ENCODE assay signal across 9 cellular contexts in the genomic region with DNA sequence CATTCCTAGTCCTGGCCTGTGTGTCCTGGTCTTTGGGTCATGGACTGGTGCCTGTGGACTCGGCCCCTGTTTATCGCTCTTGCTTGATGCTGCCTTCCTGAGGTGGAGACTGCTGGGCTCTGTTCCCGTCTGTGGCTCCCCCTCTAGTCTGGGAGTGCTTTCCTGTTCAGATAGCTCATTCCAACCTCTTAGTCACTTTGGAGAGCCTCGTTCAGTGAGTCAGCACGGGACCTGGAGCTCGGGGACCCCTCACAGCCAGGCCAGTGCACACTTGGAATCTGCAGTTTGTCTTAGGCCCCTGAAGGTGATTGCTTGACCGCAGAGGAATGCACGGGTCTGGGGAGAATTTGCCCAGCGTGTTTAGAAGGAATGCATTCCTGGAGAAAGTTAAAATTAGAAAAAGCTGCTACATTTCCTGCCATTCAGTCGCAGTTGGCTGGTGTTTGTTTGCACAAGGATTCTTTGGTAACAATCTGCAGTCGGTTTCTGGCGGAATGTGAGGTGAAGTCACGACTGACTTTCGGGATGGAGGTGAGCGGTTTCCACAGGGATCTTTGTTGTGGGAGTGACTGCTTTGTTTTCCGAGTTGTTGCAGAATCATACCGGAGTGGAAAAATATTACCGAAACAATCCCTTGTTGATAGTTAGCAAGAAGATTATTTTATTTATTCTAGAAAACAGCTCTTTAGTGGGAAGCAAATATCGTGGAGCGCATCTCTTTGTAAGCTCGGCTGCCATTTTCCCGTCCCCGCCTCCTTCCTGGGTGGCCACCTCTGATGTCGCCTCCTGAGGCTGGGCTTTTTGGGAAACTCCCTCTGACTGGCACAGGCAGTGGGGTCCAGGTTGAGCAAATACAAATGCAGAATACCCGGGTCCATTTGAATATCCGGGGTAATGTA. TPM values are rescaled to one million over a fixed set of nuclear protein-coding genes. Genes with fewer than 3 reads are reported as not detected.
DNase-seq lines count a peak whose midpoint lies in the region; ATAC-seq, FAIRE-seq and TF ChIP-seq lines count a peak whose summit lies in the region.
"Had no signal": no experiment of that assay in that cellular context is flagged by ENCODE, and none has a peak within 500 bp of the region (broad histone marks: within the 10 kb centered on the region; RNA-seq: fewer than 3 reads in every experiment).

No MANE protein-coding gene starts in this region.

- peak; percentile 97 for DNase-seq in AG04450 (ENCODE audit: low read depth, low spot score)
- peak; percentile 100 for DNase-seq in M059J (ENCODE audit: low read depth)
- DNase-seq in H1 (ENCODE audit: low read depth in 1 of 2, low spot score in 2 of 2): peak; percentile 64 to 82
- no peak for DNase-seq in activated CD4-positive, alpha-beta T cell treated with anti-CD3 and anti-CD28 coated beads, Interleukin-2, amount 10 ng/mL, durations not matched to agents 24 days and 14 days
- DNase-seq in retina: no peak
- no peak for DNase-seq in globus pallidus (ENCODE audit: low spot score)

- no peak for TF ChIP-seq EP300 in H1 (IDR thresholded peaks at IDR 0.05; ENCODE audit: borderline replicate concordance in 1 of 2, low read depth in 2 of 2, low read length in 2 of 2)

- H4K91ac ChIP-seq in H1 (replicated peaks; ENCODE audit: insufficient read length, low read length): no peak overlapping the region

- H3K27ac ChIP-seq in AG04450 (ENCODE audit: low read depth, low read length) (peak overlapping the region; percentile 93), H1 (ENCODE audit: low read depth, low read length) (peak overlapping the region; percentile 54; the same call in 1 of the 2 replicates), mesodermal cell (ENCODE audit: low read depth, low read length, severe bottlenecking) (peak overlapping the region; percentile 95)

- peaks cover 13 to 26% of the 10 kb centered on the region in 2 experiments for H4K20me1 ChIP-seq in H1 (replicated peaks in 1 of 2; ENCODE audit: control insufficient read depth in 1 of 2, insufficient read depth in 2 of 2, low read length in 2 of 2)

- H3K4me1 ChIP-seq in H1 (replicated peaks in 1 of 4; ENCODE audit: control insufficient read depth in 3 of 4, insufficient read depth in 4 of 4, low read length in 3 of 4) (peaks cover 10 to 39% (median 25%) of the 10 kb centered on the region in 4 experiments), mesodermal cell (ENCODE audit: control insufficient read depth, insufficient read depth, low read length, poor library complexity, severe bottlenecking) (peaks cover 83% of the 10 kb centered on the region)

- no peak overlapping the region for H3K27ac Mint-ChIP-seq in activated CD4-positive, alpha-beta T cell treated with anti-CD3 and anti-CD28 coated beads, Interleukin-2, amount 10 ng/mL, durations not matched to agents 24 days and 14 days
- H3K27ac Mint-ChIP-seq: stimulated activated naive CD8-positive, alpha-beta T cell treated with anti-CD3 and anti-CD28 coated beads, Interleukin-15, Interleukin-2, amounts not matched to agents 100 ng/mL and 50 ng/mL, for 24 hours had no signal

- H2BK120ac ChIP-seq in H1 (replicated peaks; ENCODE audit: low read depth, low read length): no peak overlapping the region

- H3K9me3 ChIP-seq in AG04450 (ENCODE audit: control insufficient read depth, insufficient read depth, low read length) (peaks cover 3% of the 10 kb centered on the region; the same call in 1 of the 2 replicates), H1 (ENCODE audit: insufficient read depth in 2 of 2, low read depth in 1 of 2, low read length in 1 of 2) (peaks cover 4% of the 10 kb centered on the region in 2 experiments; a peak in 2 of 4 replicates), mesodermal cell (ENCODE audit: control insufficient read depth, low read length) (peaks cover 9% of the 10 kb centered on the region)

- POLR2A ChIA-PET in AG04450 (lab: Yijun Ruan, JAX): interaction anchor here (0.5 to 2.1 kb wide), 17 partner anchors 9 to 999 kb away, joined by 3 to 15 read pairs (median 5); a partner anchor contains a TSS
- POLR2A ChIA-PET in H1 (lab: Charles Lee; ENCODE audit: partially characterized antibody): interaction anchor here (0.7 to 1.7 kb wide), 5 partner anchors 10 to 27 kb away, joined by 3 to 6 read pairs (median 4); no protein-coding TSS in a partner anchor

- H2AFZ ChIP-seq in H1 (ENCODE audit: low read length): no peak overlapping the region

- no peak for TF ChIP-seq POLR2A in H1 (IDR thresholded peaks at IDR 0.05; ENCODE audit: control extremely low read depth in 1 of 2, low read depth in 2 of 2, low read length in 2 of 2)

- no peak overlapping the region for H3K23ac ChIP-seq in H1 (ENCODE audit: insufficient read length)

- H4K5ac ChIP-seq in H1 (ENCODE audit: insufficient read length, low read depth, low read length): peak overlapping the region; percentile 12

- H3K56ac ChIP-seq in H1 (replicated peaks; ENCODE audit: insufficient read length, low read depth, low read length): no peak overlapping the region

- H3K4me3 Mint-ChIP-seq in activated CD4-positive, alpha-beta T cell treated with anti-CD3 and anti-CD28 coated beads, Interleukin-2, amount 10 ng/mL, durations not matched to agents 24 days and 14 days: no peak overlapping the region
- H3K4me3 Mint-ChIP-seq: stimulated activated naive CD8-positive, alpha-beta T cell treated with anti-CD3 and anti-CD28 coated beads, Interleukin-15, Interleukin-2, amounts not matched to agents 100 ng/mL and 50 ng/mL, for 24 hours had no signal

- H3K27me3 ChIP-seq in AG04450 (ENCODE audit: control insufficient read depth, insufficient read depth, low read length) (no peaks in the 10 kb centered on the region), H1 (replicated peaks in 1 of 4; ENCODE audit: control insufficient read depth in 3 of 4, extremely low read depth in 1 of 4, insufficient read depth in 3 of 4, low read length in 3 of 4) (no peaks in the 10 kb centered on the region)

- H3K4me2 ChIP-seq in H1 (ENCODE audit: insufficient read depth in 1 of 2, low read depth in 2 of 2, low read length in 2 of 2): peak overlapping the region; percentile 39 to 52; a peak in 3 of 4 replicates

- no peak overlapping the region for H3K4ac ChIP-seq in H1 (replicated peaks; ENCODE audit: insufficient read length, low read depth, low read length)

- H2BK5ac ChIP-seq in H1 (ENCODE audit: low read depth, low read length): peak overlapping the region; percentile 76

- no peak overlapping the region for H3K14ac ChIP-seq in H1 (ENCODE audit: insufficient read length)

- CTCF ChIA-PET in AG04450 (lab: Charles Lee) (interaction anchor here (0.9 to 1.8 kb wide), 3 partner anchors 126 to 417 kb away, joined by 3 to 7 read pairs (median 3); no protein-coding TSS in a partner anchor), H1 (lab: Charles Lee; ENCODE audit: partially characterized antibody) (interaction anchor here (0.6 to 3.0 kb wide), 11 partner anchors 10 to 898 kb away, joined by 3 to 10 read pairs (median 4); no protein-coding TSS in a partner anchor)

- H3K4me3 ChIP-seq in AG04450 (ENCODE audit: low read depth, low read length) (peak overlapping the region; percentile 39), H1 (ENCODE audit: extremely low read depth in 1 of 4, insufficient read depth in 2 of 4, low read depth in 3 of 4, low read length in 4 of 4) (peak overlapping the region in 2 of 4 experiments; percentile 4 to 15; a peak in 1 of 8 replicates), mesodermal cell (ENCODE audit: extremely low read depth, insufficient read depth, low read length, poor library complexity, severe bottlenecking) (peak overlapping the region; percentile 16)

- H3K36me3 ChIP-seq in H1 (ENCODE audit: control insufficient read depth in 2 of 4, insufficient read depth in 4 of 4, low read length in 3 of 4) (peaks cover 0 to 13% (median under 1%) of the 10 kb centered on the region in 4 experiments; a peak in 4 of 8 replicates), mesodermal cell (ENCODE audit: control insufficient read depth, insufficient read depth, low read length) (peaks cover 55% of the 10 kb centered on the region)

- peak overlapping the region; percentile 45; the same call in 1 of the 2 replicates for H2AK5ac ChIP-seq in H1 (ENCODE audit: low read depth, low read length)

- FAIRE-seq in H1 (lab: Jason Lieb, UNC): no peak

- TF ChIP-seq CTCF in AG04450 (IDR thresholded peaks at IDR 0.05; ENCODE audit: low read depth, low read length) (peak; percentile 38), H1 (IDR thresholded peaks at IDR 0.05; ENCODE audit: control extremely low read depth in 1 of 3, insufficient read depth in 1 of 3, low read depth in 1 of 3, low read length in 3 of 3) (no peak)

- H2BK20ac ChIP-seq in H1 (ENCODE audit: low read length): no peak overlapping the region

- 0 out of 2 replicates have a peak, but pooled peaks cover 2% of the 10 kb centered on the region for H3K23me2 ChIP-seq in H1 (ENCODE audit: low read depth, low read length)

- H3K18ac ChIP-seq in H1 (ENCODE audit: extremely low read depth, low read length): peak overlapping the region; percentile 73

- H2BK15ac ChIP-seq in H1 (ENCODE audit: low read length): no peak overlapping the region

- no peaks in the 10 kb centered on the region for H3K36me3 Mint-ChIP-seq in activated CD4-positive, alpha-beta T cell treated with anti-CD3 and anti-CD28 coated beads, Interleukin-2, amount 10 ng/mL, durations not matched to agents 24 days and 14 days (ENCODE audit: low read depth)

- peak overlapping the region in 1 of 4 experiments; percentile 21; a peak in 1 of 7 replicates for H3K9ac ChIP-seq in H1 (replicated peaks in 1 of 4; ENCODE audit: extremely low read depth in 1 of 4, low read depth in 3 of 4, low read length in 3 of 4)

- no peak overlapping the region for H4K8ac ChIP-seq in H1 (ENCODE audit: extremely low read depth, insufficient read depth, low read length)

- no peaks in the 10 kb centered on the region for H3K9me3 Mint-ChIP-seq in activated CD4-positive, alpha-beta T cell treated with anti-CD3 and anti-CD28 coated beads, Interleukin-2, amount 10 ng/mL, durations not matched to agents 24 days and 14 days
- H3K9me3 Mint-ChIP-seq: stimulated activated naive CD8-positive, alpha-beta T cell treated with anti-CD3 and anti-CD28 coated beads, Interleukin-15, Interleukin-2, amounts not matched to agents 100 ng/mL and 50 ng/mL, for 24 hours had no signal

- H3K27me3 Mint-ChIP-seq in activated CD4-positive, alpha-beta T cell treated with anti-CD3 and anti-CD28 coated beads, Interleukin-2, amount 10 ng/mL, durations not matched to agents 24 days and 14 days: no peaks in the 10 kb centered on the region

- H3K4me1 Mint-ChIP-seq in activated CD4-positive, alpha-beta T cell treated with anti-CD3 and anti-CD28 coated beads, Interleukin-2, amount 10 ng/mL, durations not matched to agents 24 days and 14 days: no peaks in the 10 kb centered on the region

- peak overlapping the region; percentile 70; the same call in 1 of the 2 replicates for H2BK12ac ChIP-seq in H1 (ENCODE audit: low read depth, low read length)

- intact Hi-C loops in activated CD4-positive, alpha-beta T cell treated with anti-CD3 and anti-CD28 coated beads, Interleukin-2, amount 10 ng/mL, durations not matched to agents 24 days and 14 days (cut with micrococcal nuclease): no loop called here

- TF ChIP-seq RAD21 in H1 (IDR thresholded peaks at IDR 0.05 in 1 of 2, conservative IDR thresholded peaks at IDR 0.05 in 1 of 2; ENCODE audit: low read depth in 2 of 2, low read length in 2 of 2): 0 out of 4 replicates have a peak, but pooled peaks of 1 of the 2 experiments have one; percentile 3

- H3K79me1 ChIP-seq in H1 (ENCODE audit: low read depth, low read length): peaks cover 41% of the 10 kb centered on the region

- ATAC-seq in GM21526 (IDR thresholded peaks at IDR 0.05; ENCODE audit: low FRiP score, unreplicated experiment): no peak

- 51% methylated on average over 26 of the region's 26 CpGs; no CpG with 5 or more reads in 1 of the 2 experiments for WGBS in H1 (ENCODE audit: extremely low coverage in 1 of 2, insufficient coverage in 1 of 2, insufficient read length in 1 of 2, insufficient replicate concordance in 2 of 2, low coverage in 1 of 2, low lambda C conversion rate in 2 of 2, missing lambda C conversion rate in 1 of 2), 2 experiments
- WGBS in mesodermal cell (ENCODE audit: insufficient coverage in 2 of 2), 2 experiments: 17 to 23% methylated on average over 21 to 22 of the region's 26 CpGs

- peaks cover 22 to 99% of the 10 kb centered on the region in 2 experiments for H3K79me2 ChIP-seq in H1 (ENCODE audit: control insufficient read depth in 1 of 2, insufficient read depth in 2 of 2, low read length in 2 of 2)

RNA-seq across cellular contexts. Expression of a gene that starts 29.6 kb away (rescaled TPM):
- polyA plus RNA-seq in AG04450 (2011; rRNA removed): 224 and 276 TPM in 2 replicates
- polyA minus RNA-seq in AG04450 (2011; rRNA and poly(A)+ RNA removed): 304 and 360 TPM in 2 replicates
- total RNA-seq in M059J (2014; rRNA removed; shearing (Covaris generic)): 56.4 and 89.1 TPM in 2 replicates
- 35.4 and 39.4 TPM in 2 replicates for total RNA-seq in H1 (2021; fragmentation: NEBNext Ultra II Directional; extraction: Animal tissue kit (Norgen Biotek cat#: 25700))
- 28.3 and 31.5 TPM in 2 replicates for polyA plus RNA-seq in H1 (2011; rRNA removed)
- polyA plus RNA-seq in H1 (2011; cell fraction: cytosol; rRNA removed): 30.9 TPM
- 43.6 TPM for polyA plus RNA-seq in H1 (2011; cell fraction: nucleus; rRNA removed)
- polyA plus RNA-seq in H1 (2012, experiment 1 of 2): 25.9 to 31.0 TPM (median 28.9 TPM) in 4 replicates
- 15.9 TPM for polyA plus RNA-seq in H1 (2012, experiment 2 of 2)
- polyA plus RNA-seq in H1 (2013, experiment 1 of 2): 17.7 TPM
- 19.1 TPM for polyA plus RNA-seq in H1 (2013, experiment 2 of 2)
- 86.7 and 93.2 TPM in 2 replicates for polyA minus RNA-seq in H1 (2011; rRNA and poly(A)+ RNA removed)
- polyA minus RNA-seq in H1 (2011; cell fraction: cytosol; rRNA and poly(A)+ RNA removed): 32.7 TPM
- 35.7 TPM for polyA minus RNA-seq in H1 (2011; cell fraction: nucleus; rRNA and poly(A)+ RNA removed)
- polyA plus RNA-seq in mesodermal cell (2013, experiment 1 of 2): 48.9 TPM
- 52.4 TPM for polyA plus RNA-seq in mesodermal cell (2013, experiment 2 of 2)
- total RNA-seq in activated CD4-positive, alpha-beta T cell treated with anti-CD3 and anti-CD28 coated beads, Interleukin-2, amount 10 ng/mL, durations not matched to agents 24 days and 14 days: 0.07 and 0.28 TPM in 2 replicates

Comparison
In these comparisons a context has a peak if more than half of its experiments do, and no peak if none do; other contexts are left out.
1. DNase-seq: peak in AG04450 (single experiment), M059J (single experiment) and H1 (2 of 2); none in activated CD4-positive, alpha-beta T cell treated with anti-CD3 and anti-CD28 coated beads, Interleukin-2, amount 10 ng/mL, durations not matched to agents 24 days and 14 days (single experiment), retina (single experiment) and globus pallidus (single experiment).
2. RNA of a gene that starts 29.6 kb away (total RNA-seq): 56.4 to 89.1 TPM in M059J and 35.4 to 39.4 TPM in H1; 0.07 to 0.28 TPM in activated CD4-positive, alpha-beta T cell treated with anti-CD3 and anti-CD28 coated beads, Interleukin-2, amount 10 ng/mL, durations not matched to agents 24 days and 14 days; every median in the first group is over 10 times any median in the second.
3. Peak in every context shown above with its lines, with median percentiles within 50 percentile points of each other: H3K27ac ChIP-seq.